In genomic region chr20:46402236-46402886, GRCh38 we compare ENCODE assay signal across 9 cellular contexts. TPM values are rescaled to one million over a fixed set of nuclear protein-coding genes. Genes with fewer than 3 reads are reported as not detected.
DNase-seq lines count a peak whose midpoint lies in the region; ATAC-seq and TF ChIP-seq lines count a peak whose summit lies in the region.
"Had no signal": no experiment of that assay in that cellular context is flagged by ENCODE, and none has a peak within 500 bp of the region (broad histone marks: within the 10 kb centered on the region; RNA-seq: fewer than 3 reads in every experiment).

No MANE protein-coding gene starts in this region.

- DNase-seq in activated T-cell treated with anti-CD3 and anti-CD28 coated beads, Interleukin-2, amount 50 U/mL, for 24 hours, result no peak
- no peak for DNase-seq in activated T-cell treated with anti-CD3 and anti-CD28 coated beads, Interleukin-2, amount 50 U/mL, for 1 hour
- DNase-seq in ascending aorta (ENCODE audit: low spot score in 2 of 2), result no peak
- DNase-seq in lower lobe of right lung, result no peak
- no peak for DNase-seq in DMS79 (lab: John Stamatoyannopoulos, UW)

- no peak for TF ChIP-seq CTCF in ascending aorta (IDR thresholded peaks at IDR 0.05)
- TF ChIP-seq CTCF in lower lobe of right lung (IDR thresholded peaks at IDR 0.05), result no peak

- H3K36me3 Mint-ChIP-seq in activated T-cell treated with anti-CD3 and anti-CD28 coated beads, Interleukin-2, amount 50 U/mL, for 24 hours (ENCODE audit: low read depth), result peaks cover 42% of the 10 kb centered on the region

- H3K27me3 Mint-ChIP-seq in activated T-cell treated with anti-CD3 and anti-CD28 coated beads, Interleukin-2, amount 50 U/mL, for 24 hours, result no peaks in the 10 kb centered on the region
- H3K27me3 Mint-ChIP-seq: B cell had no signal

- H3K27me3 ChIP-seq in ascending aorta (no peaks in the 10 kb centered on the region), lower lobe of right lung (ENCODE audit: low read depth) (no peaks in the 10 kb centered on the region), thymus (ENCODE audit: control insufficient read depth, insufficient read depth) (no peaks in the 10 kb centered on the region)

- peak overlapping the region; percentile 39 for H3K4me3 Mint-ChIP-seq in activated T-cell treated with anti-CD3 and anti-CD28 coated beads, Interleukin-2, amount 50 U/mL, for 24 hours
- H3K4me3 Mint-ChIP-seq: B cell had no signal

- no peaks in the 10 kb centered on the region for H3K9me3 Mint-ChIP-seq in activated T-cell treated with anti-CD3 and anti-CD28 coated beads, Interleukin-2, amount 50 U/mL, for 24 hours

- ATAC-seq in lower lobe of right lung (no peak), GM21528 (IDR thresholded peaks at IDR 0.05; ENCODE audit: low FRiP score, unreplicated experiment) (no peak), GM21447 (IDR thresholded peaks at IDR 0.05; ENCODE audit: unreplicated experiment) (no peak)

- H3K27ac ChIP-seq in ascending aorta (peak overlapping the region; percentile 77 to 82), lower lobe of right lung (peak overlapping the region; percentile 81), thymus (ENCODE audit: low read depth) (peak overlapping the region; percentile 53)

- H3K9me3 ChIP-seq in ascending aorta, result no peaks in the 10 kb centered on the region
- no peaks in the 10 kb centered on the region for H3K9me3 ChIP-seq in lower lobe of right lung
- no peaks in the 10 kb centered on the region for H3K9me3 ChIP-seq in thymus (ENCODE audit: control insufficient read depth)

- H3K27ac Mint-ChIP-seq in activated T-cell treated with anti-CD3 and anti-CD28 coated beads, Interleukin-2, amount 50 U/mL, for 24 hours, result peak overlapping the region; percentile 86
- H3K27ac Mint-ChIP-seq: B cell had no signal

- H3K4me3 ChIP-seq in ascending aorta (no peak overlapping the region), lower lobe of right lung (no peak overlapping the region), thymus (ENCODE audit: low read length) (no peak overlapping the region)

- H3K36me3 ChIP-seq in ascending aorta, result peaks cover 0 to 3% of the 10 kb centered on the region in 2 donors
- H3K36me3 ChIP-seq in lower lobe of right lung, result peaks cover 17% of the 10 kb centered on the region
- H3K36me3 ChIP-seq in thymus (ENCODE audit: control insufficient read depth, insufficient read depth), result peaks cover 4% of the 10 kb centered on the region

- 47% methylated on average over 3 of the region's 3 CpGs for WGBS in thymus

- intact Hi-C loops in ascending aorta (cut with DNase I), result loop anchor here (5.0 kb wide), 2 partner anchors 280 to 315 kb away; partner anchors contain the start of gene NCOA5
- intact Hi-C loops in lower lobe of right lung (cut with DNase I), result no loop called here

- H3K4me1 Mint-ChIP-seq in activated T-cell treated with anti-CD3 and anti-CD28 coated beads, Interleukin-2, amount 50 U/mL, for 24 hours (ENCODE audit: low read depth), result peaks cover 76% of the 10 kb centered on the region

- H3K4me1 ChIP-seq in ascending aorta (peaks cover 39 to 74% of the 10 kb centered on the region in 2 donors), lower lobe of right lung (peaks cover 84% of the 10 kb centered on the region), thymus (ENCODE audit: control insufficient read depth, insufficient read depth, low read length) (peaks cover 25% of the 10 kb centered on the region)

RNA-seq across cellular contexts. Expression of gene ELMO2, which starts 4.1 kb away (rescaled TPM):
- total RNA-seq in ascending aorta (77.5 TPM), lower lobe of right lung (61.9 TPM)
- polyA plus RNA-seq in thymus, result 32.9 TPM
